ENCODE assay signal across 1 cellular context in the genomic region with DNA sequence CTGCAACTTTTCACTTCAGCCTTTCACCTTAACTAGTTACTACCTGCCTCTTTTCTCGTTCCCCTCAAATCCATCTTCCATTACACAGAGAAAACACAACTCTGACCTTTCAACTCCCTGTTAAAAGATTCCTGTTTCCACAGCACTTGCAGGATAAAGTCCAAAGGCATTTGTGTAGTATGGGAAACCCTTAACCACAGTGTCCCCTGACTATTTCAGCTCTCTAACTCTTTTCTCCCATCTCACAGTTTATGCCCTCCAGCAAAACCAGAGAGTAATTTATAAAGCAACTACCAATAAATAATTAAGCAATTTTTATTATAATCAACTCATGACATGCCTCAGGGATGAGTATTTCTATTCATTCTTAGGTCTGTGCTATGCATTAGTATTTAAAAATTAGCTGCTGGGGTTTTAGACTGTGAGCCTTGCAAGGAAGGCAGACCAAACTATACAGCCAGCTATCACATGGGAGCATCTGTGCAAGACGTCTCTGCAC.
TF ChIP-seq lines count a peak whose summit lies in the region.

No MANE protein-coding gene starts in this region.

TF ChIP-seq in HepG2, 621 proteins besides CTCF, POLR2A, EP300 and RAD21 (continued from another document and continues in another):
- TF ChIP-seq, protein P1, sequence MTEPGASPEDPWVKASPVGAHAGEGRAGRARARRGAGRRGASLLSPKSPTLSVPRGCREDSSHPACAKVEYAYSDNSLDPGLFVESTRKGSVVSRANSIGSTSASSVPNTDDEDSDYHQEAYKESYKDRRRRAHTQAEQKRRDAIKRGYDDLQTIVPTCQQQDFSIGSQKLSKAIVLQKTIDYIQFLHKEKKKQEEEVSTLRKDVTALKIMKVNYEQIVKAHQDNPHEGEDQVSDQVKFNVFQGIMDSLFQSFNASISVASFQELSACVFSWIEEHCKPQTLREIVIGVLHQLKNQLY (CRISPR knock-in tag; IDR thresholded peaks at IDR 0.05), result no peak
- TF ChIP-seq, protein P2, sequence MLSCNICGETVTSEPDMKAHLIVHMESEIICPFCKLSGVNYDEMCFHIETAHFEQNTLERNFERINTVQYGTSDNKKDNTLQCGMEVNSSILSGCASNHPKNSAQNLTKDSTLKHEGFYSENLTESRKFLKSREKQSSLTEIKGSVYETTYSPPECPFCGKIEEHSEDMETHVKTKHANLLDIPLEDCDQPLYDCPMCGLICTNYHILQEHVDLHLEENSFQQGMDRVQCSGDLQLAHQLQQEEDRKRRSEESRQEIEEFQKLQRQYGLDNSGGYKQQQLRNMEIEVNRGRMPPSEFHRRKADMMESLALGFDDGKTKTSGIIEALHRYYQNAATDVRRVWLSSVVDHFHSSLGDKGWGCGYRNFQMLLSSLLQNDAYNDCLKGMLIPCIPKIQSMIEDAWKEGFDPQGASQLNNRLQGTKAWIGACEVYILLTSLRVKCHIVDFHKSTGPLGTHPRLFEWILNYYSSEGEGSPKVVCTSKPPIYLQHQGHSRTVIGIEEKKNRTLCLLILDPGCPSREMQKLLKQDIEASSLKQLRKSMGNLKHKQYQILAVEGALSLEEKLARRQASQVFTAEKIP (CRISPR knock-in tag; IDR thresholded peaks at IDR 0.05; ENCODE audit: borderline replicate concordance), result no peak
- TF ChIP-seq HMGXB3 (CRISPR knock-in tag; IDR thresholded peaks at IDR 0.05; ENCODE audit: borderline replicate concordance) (no peak), TOPORS (CRISPR knock-in tag; IDR thresholded peaks at IDR 0.05) (no peak), PAX8 (CRISPR knock-in tag; IDR thresholded peaks at IDR 0.05; ENCODE audit: borderline replicate concordance) (no peak), ZNF558 (CRISPR knock-in tag; IDR thresholded peaks at IDR 0.05; ENCODE audit: borderline replicate concordance) (no peak), NFE2L1 (CRISPR knock-in tag; IDR thresholded peaks at IDR 0.05; ENCODE audit: borderline replicate concordance) (no peak), ZNF331 (CRISPR knock-in tag; IDR thresholded peaks at IDR 0.05) (no peak; the same call in 1 of the 2 replicates), ZNF10 (CRISPR knock-in tag; IDR thresholded peaks at IDR 0.05; ENCODE audit: borderline replicate concordance, low read depth) (no peak), THAP7 (CRISPR knock-in tag; IDR thresholded peaks at IDR 0.05) (no peak), MAFF (IDR thresholded peaks at IDR 0.05; ENCODE audit: low read depth, low read length) (no peak), HMG20A (CRISPR knock-in tag; IDR thresholded peaks at IDR 0.05; ENCODE audit: borderline replicate concordance) (peak; percentile 44; the same call in 1 of the 2 replicates), DR1 (CRISPR knock-in tag; IDR thresholded peaks at IDR 0.05) (no peak), ELF1 (CRISPR knock-in tag; IDR thresholded peaks at IDR 0.05) (no peak), MTF1 (CRISPR knock-in tag; IDR thresholded peaks at IDR 0.05) (no peak), PITX1 (CRISPR knock-in tag; IDR thresholded peaks at IDR 0.05) (no peak), ATF7 (IDR thresholded peaks at IDR 0.05) (no peak), ATF7 (CRISPR knock-in tag; IDR thresholded peaks at IDR 0.05) (no peak), MXI1 (IDR thresholded peaks at IDR 0.05; ENCODE audit: borderline replicate concordance, low read depth, low read length) (no peak), ZNF510 (CRISPR knock-in tag; IDR thresholded peaks at IDR 0.05; ENCODE audit: low read depth) (no peak), ZNF746 (CRISPR knock-in tag; IDR thresholded peaks at IDR 0.05) (no peak), RFX1 (IDR thresholded peaks at IDR 0.05) (no peak), TBL1XR1 (IDR thresholded peaks at IDR 0.05; ENCODE audit: borderline replicate concordance, low read length, partially characterized antibody) (no peak), TBX3 (IDR thresholded peaks at IDR 0.05; ENCODE audit: borderline replicate concordance) (no peak), MYC (CRISPR knock-in tag; IDR thresholded peaks at IDR 0.05; ENCODE audit: borderline replicate concordance) (no peak), RARA (CRISPR knock-in tag; IDR thresholded peaks at IDR 0.05) (peak; percentile 48), AKNA (CRISPR knock-in tag; IDR thresholded peaks at IDR 0.05; ENCODE audit: borderline replicate concordance) (no peak), KLF16 (CRISPR knock-in tag; IDR thresholded peaks at IDR 0.05) (no peak), ZNF138 (CRISPR knock-in tag; IDR thresholded peaks at IDR 0.05; ENCODE audit: low read depth) (no peak), ZC3H13 (CRISPR knock-in tag; IDR thresholded peaks at IDR 0.05) (no peak), SIX1 (CRISPR knock-in tag; IDR thresholded peaks at IDR 0.05; ENCODE audit: borderline replicate concordance) (peak; percentile 29; the same call in 1 of the 2 replicates), MAFK (conservative IDR thresholded peaks at IDR 0.05 in 1 of 2, IDR thresholded peaks at IDR 0.05 in 1 of 2; ENCODE audit: low read length in 2 of 2) (no peak), ZNF382 (CRISPR knock-in tag; IDR thresholded peaks at IDR 0.05; ENCODE audit: borderline replicate concordance) (no peak), TBP (CRISPR knock-in tag; IDR thresholded peaks at IDR 0.05) (no peak), ISL2 (CRISPR knock-in tag; IDR thresholded peaks at IDR 0.05) (peak; percentile 43; the same call in 1 of the 2 replicates)
- TF ChIP-seq, protein P3, sequence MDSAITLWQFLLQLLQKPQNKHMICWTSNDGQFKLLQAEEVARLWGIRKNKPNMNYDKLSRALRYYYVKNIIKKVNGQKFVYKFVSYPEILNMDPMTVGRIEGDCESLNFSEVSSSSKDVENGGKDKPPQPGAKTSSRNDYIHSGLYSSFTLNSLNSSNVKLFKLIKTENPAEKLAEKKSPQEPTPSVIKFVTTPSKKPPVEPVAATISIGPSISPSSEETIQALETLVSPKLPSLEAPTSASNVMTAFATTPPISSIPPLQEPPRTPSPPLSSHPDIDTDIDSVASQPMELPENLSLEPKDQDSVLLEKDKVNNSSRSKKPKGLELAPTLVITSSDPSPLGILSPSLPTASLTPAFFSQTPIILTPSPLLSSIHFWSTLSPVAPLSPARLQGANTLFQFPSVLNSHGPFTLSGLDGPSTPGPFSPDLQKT (CRISPR knock-in tag; IDR thresholded peaks at IDR 0.05; ENCODE audit: borderline replicate concordance), result no peak
- TF ChIP-seq, protein P4, sequence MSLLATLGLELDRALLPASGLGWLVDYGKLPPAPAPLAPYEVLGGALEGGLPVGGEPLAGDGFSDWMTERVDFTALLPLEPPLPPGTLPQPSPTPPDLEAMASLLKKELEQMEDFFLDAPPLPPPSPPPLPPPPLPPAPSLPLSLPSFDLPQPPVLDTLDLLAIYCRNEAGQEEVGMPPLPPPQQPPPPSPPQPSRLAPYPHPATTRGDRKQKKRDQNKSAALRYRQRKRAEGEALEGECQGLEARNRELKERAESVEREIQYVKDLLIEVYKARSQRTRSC (CRISPR knock-in tag; IDR thresholded peaks at IDR 0.05; ENCODE audit: low read depth), result no peak
- TF ChIP-seq, protein P5, sequence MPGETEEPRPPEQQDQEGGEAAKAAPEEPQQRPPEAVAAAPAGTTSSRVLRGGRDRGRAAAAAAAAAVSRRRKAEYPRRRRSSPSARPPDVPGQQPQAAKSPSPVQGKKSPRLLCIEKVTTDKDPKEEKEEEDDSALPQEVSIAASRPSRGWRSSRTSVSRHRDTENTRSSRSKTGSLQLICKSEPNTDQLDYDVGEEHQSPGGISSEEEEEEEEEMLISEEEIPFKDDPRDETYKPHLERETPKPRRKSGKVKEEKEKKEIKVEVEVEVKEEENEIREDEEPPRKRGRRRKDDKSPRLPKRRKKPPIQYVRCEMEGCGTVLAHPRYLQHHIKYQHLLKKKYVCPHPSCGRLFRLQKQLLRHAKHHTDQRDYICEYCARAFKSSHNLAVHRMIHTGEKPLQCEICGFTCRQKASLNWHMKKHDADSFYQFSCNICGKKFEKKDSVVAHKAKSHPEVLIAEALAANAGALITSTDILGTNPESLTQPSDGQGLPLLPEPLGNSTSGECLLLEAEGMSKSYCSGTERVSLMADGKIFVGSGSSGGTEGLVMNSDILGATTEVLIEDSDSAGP (CRISPR knock-in tag; IDR thresholded peaks at IDR 0.05; ENCODE audit: borderline replicate concordance), result no peak
- TF ChIP-seq, protein P6, sequence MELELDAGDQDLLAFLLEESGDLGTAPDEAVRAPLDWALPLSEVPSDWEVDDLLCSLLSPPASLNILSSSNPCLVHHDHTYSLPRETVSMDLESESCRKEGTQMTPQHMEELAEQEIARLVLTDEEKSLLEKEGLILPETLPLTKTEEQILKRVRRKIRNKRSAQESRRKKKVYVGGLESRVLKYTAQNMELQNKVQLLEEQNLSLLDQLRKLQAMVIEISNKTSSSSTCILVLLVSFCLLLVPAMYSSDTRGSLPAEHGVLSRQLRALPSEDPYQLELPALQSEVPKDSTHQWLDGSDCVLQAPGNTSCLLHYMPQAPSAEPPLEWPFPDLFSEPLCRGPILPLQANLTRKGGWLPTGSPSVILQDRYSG (CRISPR knock-in tag; IDR thresholded peaks at IDR 0.05), result no peak
- TF ChIP-seq, protein P7, sequence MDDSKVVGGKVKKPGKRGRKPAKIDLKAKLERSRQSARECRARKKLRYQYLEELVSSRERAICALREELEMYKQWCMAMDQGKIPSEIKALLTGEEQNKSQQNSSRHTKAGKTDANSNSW (CRISPR knock-in tag; IDR thresholded peaks at IDR 0.05; ENCODE audit: borderline replicate concordance), result no peak
- TF ChIP-seq, protein P8, sequence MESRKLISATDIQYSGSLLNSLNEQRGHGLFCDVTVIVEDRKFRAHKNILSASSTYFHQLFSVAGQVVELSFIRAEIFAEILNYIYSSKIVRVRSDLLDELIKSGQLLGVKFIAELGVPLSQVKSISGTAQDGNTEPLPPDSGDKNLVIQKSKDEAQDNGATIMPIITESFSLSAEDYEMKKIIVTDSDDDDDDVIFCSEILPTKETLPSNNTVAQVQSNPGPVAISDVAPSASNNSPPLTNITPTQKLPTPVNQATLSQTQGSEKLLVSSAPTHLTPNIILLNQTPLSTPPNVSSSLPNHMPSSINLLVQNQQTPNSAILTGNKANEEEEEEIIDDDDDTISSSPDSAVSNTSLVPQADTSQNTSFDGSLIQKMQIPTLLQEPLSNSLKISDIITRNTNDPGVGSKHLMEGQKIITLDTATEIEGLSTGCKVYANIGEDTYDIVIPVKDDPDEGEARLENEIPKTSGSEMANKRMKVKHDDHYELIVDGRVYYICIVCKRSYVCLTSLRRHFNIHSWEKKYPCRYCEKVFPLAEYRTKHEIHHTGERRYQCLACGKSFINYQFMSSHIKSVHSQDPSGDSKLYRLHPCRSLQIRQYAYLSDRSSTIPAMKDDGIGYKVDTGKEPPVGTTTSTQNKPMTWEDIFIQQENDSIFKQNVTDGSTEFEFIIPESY (CRISPR knock-in tag; IDR thresholded peaks at IDR 0.05), result no peak
